ENCODE assay signal across 8 cellular contexts in the genomic region with DNA sequence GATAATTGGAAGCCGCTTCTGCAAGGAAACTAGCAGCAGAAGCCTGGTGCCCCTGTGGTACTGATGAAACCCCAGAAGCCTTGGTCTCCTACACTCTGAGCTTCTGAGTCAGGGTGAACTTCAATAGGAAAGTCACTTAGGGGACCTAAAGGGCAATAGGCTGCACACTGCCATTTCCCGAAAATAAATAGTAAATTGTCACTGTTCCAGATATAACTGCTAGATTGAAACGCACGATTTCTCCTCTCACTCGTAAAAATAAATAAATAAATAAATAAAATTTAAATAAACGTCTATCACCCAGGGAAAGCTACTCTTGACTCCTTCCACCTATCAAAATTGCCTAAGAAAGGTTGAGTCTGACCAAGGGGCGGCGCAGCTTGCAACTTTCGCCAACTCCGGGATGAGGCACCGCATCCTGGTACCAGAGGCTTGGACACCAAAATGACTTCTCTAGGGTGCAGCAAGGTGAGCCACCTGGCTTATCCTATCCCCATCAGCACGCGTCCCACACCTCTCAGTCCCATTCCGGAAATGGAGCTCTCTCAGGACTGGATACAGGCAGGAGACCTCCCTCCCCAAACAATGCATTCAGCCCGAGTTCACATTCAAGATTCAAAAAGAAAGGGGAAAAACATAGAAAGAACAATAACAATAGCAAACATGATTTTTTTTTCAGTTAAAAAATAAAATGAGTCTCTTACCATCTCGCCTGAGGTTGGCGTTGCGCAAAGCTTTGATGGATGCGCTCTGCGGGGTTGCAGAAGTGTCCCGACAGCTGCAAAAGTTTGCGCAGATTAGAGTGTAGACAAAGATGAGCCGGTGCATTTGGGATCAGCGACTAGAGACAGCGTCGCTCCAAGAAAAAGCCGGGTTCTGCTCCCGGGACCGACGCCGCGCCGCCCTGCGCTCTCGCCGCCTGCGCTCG. TPM values are rescaled to one million over a fixed set of nuclear protein-coding genes. Genes with fewer than 3 reads are reported as not detected.
A peak's percentile ranks its signal among the peaks of the same experiment; 100 is the strongest.
DNase-seq lines count a peak whose midpoint lies in the region; ATAC-seq and TF ChIP-seq lines count a peak whose summit lies in the region.

No MANE protein-coding gene starts in this region.

- no peak overlapping the region for H2AFZ ChIP-seq in parathyroid adenoma

- H3K9me2 ChIP-seq in DOHH2 (replicated peaks; ENCODE audit: control insufficient read depth, low read length), result no peaks in the 10 kb centered on the region

- no peaks in the 10 kb centered on the region for H3K27me3 ChIP-seq in DOHH2 (ENCODE audit: control insufficient read depth, low read length)
- H3K27me3 ChIP-seq in parathyroid adenoma (ENCODE audit: control insufficient read depth, insufficient read depth, low read length), result no peaks in the 10 kb centered on the region

- DNase-seq in Right ventricle myocardium superior (peak; percentile 56), NCI-H526 treated with DMSO at 0.1 percent for 48 hours (lab: John Stamatoyannopoulos, UW) (no peak), G401 (ENCODE audit: low spot score) (no peak)

- H3K79me2 ChIP-seq in DOHH2 (ENCODE audit: control insufficient read depth, low read length) (peaks cover 40% of the 10 kb centered on the region), parathyroid adenoma (no peaks in the 10 kb centered on the region)

- ATAC-seq in HG02610 (IDR thresholded peaks at IDR 0.05; ENCODE audit: unreplicated experiment) (peak; percentile 18), Right ventricle myocardium superior (ENCODE audit: poor library complexity) (peak; percentile 54), GM19324 (IDR thresholded peaks at IDR 0.05; ENCODE audit: low FRiP score, unreplicated experiment) (no peak)

- no peaks in the 10 kb centered on the region for H4K20me1 ChIP-seq in DOHH2 (ENCODE audit: control insufficient read depth, insufficient read depth, low read depth, low read length)

- H3K27ac ChIP-seq in DOHH2 (ENCODE audit: low read depth, low read length) (peak overlapping the region; percentile 53), parathyroid adenoma (no peak overlapping the region)

- intact Hi-C loops in Right ventricle myocardium superior (cut with DNase I), result no loop called here

- H3K36me3 ChIP-seq in DOHH2 (ENCODE audit: control insufficient read depth, low read length) (no peaks in the 10 kb centered on the region), parathyroid adenoma (ENCODE audit: control insufficient read depth, insufficient read depth, low read length) (no peaks in the 10 kb centered on the region)

- H3K9ac ChIP-seq in parathyroid adenoma, result no peak overlapping the region

- in situ Hi-C loops in G401 (cut with HindIII; ENCODE audit: low sequenced_read_pairs), result no loop called here

- H3K9me3 ChIP-seq in DOHH2 (ENCODE audit: control insufficient read depth, insufficient read depth, low read length) (no peaks in the 10 kb centered on the region), parathyroid adenoma (ENCODE audit: control insufficient read depth, low read length) (no peaks in the 10 kb centered on the region)

- H3F3A ChIP-seq in DOHH2 (ENCODE audit: control insufficient read depth, insufficient read depth), result no peaks in the 10 kb centered on the region; the same call in 1 of the 2 replicates

- TF ChIP-seq CTCF in DOHH2 (IDR thresholded peaks at IDR 0.05; ENCODE audit: low read depth, low read length, poor library complexity, severe bottlenecking), result peak; percentile 41
- TF ChIP-seq CTCF in WI38 (IDR thresholded peaks at IDR 0.05; ENCODE audit: low read depth, low read length), result no peak
- no peak for TF ChIP-seq CTCF in parathyroid adenoma (IDR thresholded peaks at IDR 0.05)

- H3K4me2 ChIP-seq in DOHH2 (ENCODE audit: low read length), result peak overlapping the region; percentile 93
- peak overlapping the region; percentile 62 for H3K4me2 ChIP-seq in parathyroid adenoma (ENCODE audit: low read length)

- H3K4me3 ChIP-seq in DOHH2 (ENCODE audit: low read length) (peak overlapping the region; percentile 91), WI38 (ENCODE audit: low read depth, low read length) (peak overlapping the region; percentile 74), parathyroid adenoma (ENCODE audit: low read depth, low read length) (peak overlapping the region; percentile 56)

- H3K4me1 ChIP-seq in DOHH2 (ENCODE audit: control insufficient read depth, low read length) (peaks cover 46% of the 10 kb centered on the region), parathyroid adenoma (no peaks in the 10 kb centered on the region)

RNA-seq across cellular contexts. Expression of a gene that starts 0.6 kb away (rescaled TPM):
- 8.9 TPM for total RNA-seq in Right ventricle myocardium superior
- 5.7 and 8.8 TPM in 2 replicates for total RNA-seq in G401 (2014; rRNA removed; shearing (Covaris generic))
